In genomic region chr10:21473135-21473534, GRCh38 we compare ENCODE assay signal across 16 cellular contexts. TPM values are rescaled to one million over a fixed set of nuclear protein-coding genes. Genes with fewer than 3 reads are reported as not detected.
DNase-seq lines count a peak whose midpoint lies in the region; ATAC-seq and TF ChIP-seq lines count a peak whose summit lies in the region.
"Had no signal": no experiment of that assay in that cellular context is flagged by ENCODE, and none has a peak within 500 bp of the region (broad histone marks: within the 10 kb centered on the region; RNA-seq: fewer than 3 reads in every experiment).

No MANE protein-coding gene starts in this region.

- H3K27ac Mint-ChIP-seq in endothelial cell (ENCODE audit: unreplicated experiment) = no peak overlapping the region
- H3K27ac Mint-ChIP-seq: CD8-positive, alpha-beta memory T cell had no signal

- H3K14ac ChIP-seq in trophoblast cell (ENCODE audit: low read length) = no peak overlapping the region

- H3K4me1 ChIP-seq in Panc1 (ENCODE audit: control insufficient read depth, insufficient read depth, low read length) (no peaks in the 10 kb centered on the region), trophoblast cell (ENCODE audit: control insufficient read depth in 1 of 2, insufficient read depth in 2 of 2, low read length in 2 of 2) (no peaks in the 10 kb centered on the region)
- H3K4me1 ChIP-seq: A549; BLaER1 treated with 17β-estradiol and CSF1 and Interleukin-3, amounts not matched to agents 10 nM and 100 nM had no signal

- H3K27ac ChIP-seq in Panc1 (ENCODE audit: low read length) (peak overlapping the region; percentile 48; the same call in 1 of the 2 replicates), trophoblast cell (ENCODE audit: low read depth, low read length) (no peak overlapping the region)
- H3K27ac ChIP-seq: BLaER1 treated with 17β-estradiol and CSF1 and Interleukin-3, amounts not matched to agents 10 nM and 100 nM; KMS-11 had no signal

- POLR2A ChIA-PET in Panc1 (lab: Charles Lee) = no interaction called here

- no peak overlapping the region for H2BK5ac ChIP-seq in trophoblast cell (ENCODE audit: low read depth, low read length, poor library complexity)

- no peaks in the 10 kb centered on the region for H3K9me3 Mint-ChIP-seq in endothelial cell (ENCODE audit: unreplicated experiment)
- H3K9me3 Mint-ChIP-seq: CD8-positive, alpha-beta memory T cell had no signal

- no peaks in the 10 kb centered on the region for H3K9me3 ChIP-seq in Panc1 (ENCODE audit: control insufficient read depth, insufficient read depth, low read depth, low read length)
- H3K9me3 ChIP-seq in trophoblast cell (ENCODE audit: insufficient read depth, low read depth, low read length) = no peaks in the 10 kb centered on the region
- H3K9me3 ChIP-seq: A549; BLaER1 treated with 17β-estradiol and CSF1 and Interleukin-3, amounts not matched to agents 10 nM and 100 nM had no signal

- no peaks in the 10 kb centered on the region for H3K79me1 ChIP-seq in trophoblast cell (ENCODE audit: low read length)

- no peak overlapping the region for H3K4me2 ChIP-seq in trophoblast cell (ENCODE audit: low read length)
- H3K4me2 ChIP-seq: A549; BLaER1 treated with 17β-estradiol and CSF1 and Interleukin-3, amounts not matched to agents 10 nM and 100 nM; KMS-11 had no signal

- TF ChIP-seq CTCF in Panc1 (IDR thresholded peaks at IDR 0.05) (no peak), endothelial cell (IDR thresholded peaks at IDR 0.05; ENCODE audit: unreplicated experiment) (no peak)

- peak overlapping the region; percentile 44 for H2BK12ac ChIP-seq in trophoblast cell (ENCODE audit: low read length)

- H3K4ac ChIP-seq in trophoblast cell (ENCODE audit: low read depth, low read length) = no peak overlapping the region

- H3K27me3 ChIP-seq in H7 (ENCODE audit: control insufficient read depth, insufficient read depth, low read length) (no peaks in the 10 kb centered on the region), Panc1 (ENCODE audit: control insufficient read depth, insufficient read depth, low read length) (no peaks in the 10 kb centered on the region), trophoblast cell (ENCODE audit: insufficient read depth, low read length) (no peaks in the 10 kb centered on the region)
- H3K27me3 ChIP-seq: BLaER1 treated with 17β-estradiol and CSF1 and Interleukin-3, amounts not matched to agents 10 nM and 100 nM had no signal

- H3K4me1 Mint-ChIP-seq in endothelial cell (ENCODE audit: unreplicated experiment) = no peaks in the 10 kb centered on the region
- H3K4me1 Mint-ChIP-seq: CD8-positive, alpha-beta memory T cell had no signal

- no peak for ATAC-seq in Panc1
- ATAC-seq in GM21825 (IDR thresholded peaks at IDR 0.05; ENCODE audit: unreplicated experiment) = no peak
- no peak for ATAC-seq in GM19452 (IDR thresholded peaks at IDR 0.05; ENCODE audit: unreplicated experiment)
- ATAC-seq: A549 had no signal

- H3K23ac ChIP-seq in trophoblast cell (ENCODE audit: low read length) = no peak overlapping the region

- H4K91ac ChIP-seq in trophoblast cell (ENCODE audit: low read depth, low read length) = no peak overlapping the region

- no peak overlapping the region for H2AFZ ChIP-seq in trophoblast cell (ENCODE audit: insufficient read depth, low read length, poor library complexity)

- H4K12ac ChIP-seq in trophoblast cell (ENCODE audit: low read depth, low read length) = no peak overlapping the region

- no peak overlapping the region for H3K4me3 Mint-ChIP-seq in endothelial cell (ENCODE audit: unreplicated experiment)
- H3K4me3 Mint-ChIP-seq: CD8-positive, alpha-beta memory T cell had no signal

- H3K4me3 ChIP-seq in H7 (ENCODE audit: insufficient read depth, low read depth, low read length) = no peak overlapping the region
- H3K4me3 ChIP-seq in Panc1 (ENCODE audit: low read depth in 2 of 2, low read length in 2 of 2) = no peak overlapping the region
- H3K4me3 ChIP-seq in trophoblast cell (ENCODE audit: low read depth, low read length) = no peak overlapping the region
- H3K4me3 ChIP-seq: A549; BLaER1 treated with 17β-estradiol and CSF1 and Interleukin-3, amounts not matched to agents 10 nM and 100 nM had no signal

- CTCF ChIA-PET in Panc1 (lab: Charles Lee) = no interaction called here

- H3K79me2 ChIP-seq in trophoblast cell (ENCODE audit: control insufficient read depth, insufficient read depth, low read length, poor library complexity) = no peaks in the 10 kb centered on the region

- no peaks in the 10 kb centered on the region for H3K27me3 Mint-ChIP-seq in endothelial cell (ENCODE audit: unreplicated experiment)

- peak; percentile 75 for DNase-seq in H7
- no peak for DNase-seq in Panc1 (ENCODE audit: low read depth, low spot score)
- peak; percentile 57 for DNase-seq in iPS-NIHi7 (ENCODE audit: extremely low spot score)
- no peak for DNase-seq in trophoblast cell
- DNase-seq in endothelial cell (ENCODE audit: low spot score) = no peak
- DNase-seq: CD8-positive, alpha-beta memory T cell; GF-D8; HCEC 1CT; NCI-H1048; NCI-H1694; NCI-H510A treated with DMSO at 0.1 percent for 48 hours had no signal

- H3K36me3 ChIP-seq in H7 (replicated peaks; ENCODE audit: control insufficient read depth, insufficient read depth, low read length) (no peaks in the 10 kb centered on the region), Panc1 (ENCODE audit: control insufficient read depth, insufficient read depth, low read length) (no peaks in the 10 kb centered on the region), trophoblast cell (ENCODE audit: control insufficient read depth in 1 of 2, insufficient read depth in 2 of 2, low read length in 2 of 2) (no peaks in the 10 kb centered on the region)
- H3K36me3 ChIP-seq: BLaER1 treated with 17β-estradiol and CSF1 and Interleukin-3, amounts not matched to agents 10 nM and 100 nM had no signal

- no peaks in the 10 kb centered on the region for H3K36me3 Mint-ChIP-seq in endothelial cell (ENCODE audit: low read depth, unreplicated experiment)
- H3K36me3 Mint-ChIP-seq: CD8-positive, alpha-beta memory T cell had no signal

- no CpG with 5 or more reads among the region's 4 CpGs for WGBS in trophoblast cell (ENCODE audit: extremely low coverage, insufficient coverage, insufficient read length)

- no peak overlapping the region for H2BK120ac ChIP-seq in trophoblast cell (ENCODE audit: insufficient read depth, low read length, poor library complexity)

- no peak overlapping the region for H3K9ac ChIP-seq in trophoblast cell (ENCODE audit: low read length)
- H3K9ac ChIP-seq: BLaER1 treated with 17β-estradiol and CSF1 and Interleukin-3, amounts not matched to agents 10 nM and 100 nM; KMS-11 had no signal

- in situ Hi-C loops in Panc1 (cut with HindIII; ENCODE audit: low pct_unique_long_range_greater_than_20kb, low sequenced_read_pairs) = no loop called here

- intact Hi-C loops in Panc1 (cut with micrococcal nuclease; ENCODE audit: unreplicated experiment) = no loop called here

- no peak overlapping the region for H3K18ac ChIP-seq in trophoblast cell (ENCODE audit: low read length)

- BruUV-seq in Panc1 (replicated peaks; lab: Mats Ljungman, UMichigan) = no TSS peak

- peak overlapping the region; percentile 23 for H4K8ac ChIP-seq in trophoblast cell (ENCODE audit: low read depth, low read length)

- no peak overlapping the region for H2AK5ac ChIP-seq in trophoblast cell (ENCODE audit: low read length)

RNA-seq across cellular contexts. Expression of gene SKIDA1, which starts 52.3 kb away (rescaled TPM):
- total RNA-seq in H7 (2014; rRNA removed; shearing (Covaris generic)) = 10.4 and 15.1 TPM in 2 replicates
- 9.3 TPM for total RNA-seq in Panc1 (2021; ENCODE audit: unreplicated experiment)
- 5.8 TPM for polyA plus RNA-seq in Panc1 (2012; ENCODE audit: insufficient read length)
- 27.4 and 28.4 TPM in 2 replicates for polyA plus RNA-seq in trophoblast cell (2013)
- 5.9 TPM for total RNA-seq in endothelial cell (ENCODE audit: unreplicated experiment)

Comparison
In these comparisons a context has a peak if more than half of its experiments do, and no peak if none do; other contexts are left out.
1. DNase-seq: peak in H7 (single experiment) and iPS-NIHi7 (single experiment); none in Panc1 (single experiment), trophoblast cell (0 of 2) and endothelial cell (single experiment).